ENCODE assay signal across 8 cellular contexts in genomic region chr10:29535012-29535777, GRCh38.
A peak's percentile ranks its signal among the peaks of the same experiment; 100 is the strongest.
DNase-seq lines count a peak whose midpoint lies in the region; TF ChIP-seq lines count a peak whose summit lies in the region.

No MANE protein-coding gene starts in this region.

- no peak for TF ChIP-seq POLR2A in esophagus squamous epithelium (IDR thresholded peaks at IDR 0.05)

- no peaks in the 10 kb centered on the region for H3K9me2 ChIP-seq in OCI-LY1 (ENCODE audit: low read depth, low read length)

- H2AFZ ChIP-seq in OCI-LY1 (ENCODE audit: low read length) = no peak overlapping the region

- no peak overlapping the region for H3K9ac ChIP-seq in OCI-LY1 (ENCODE audit: low read length)

- DNase-seq in EL (peak; percentile 83), esophagus squamous epithelium (lab: John Stamatoyannopoulos, UW) (no peak), nephron progenitor cell (peak; percentile 52), NCI-H510A treated with DMSO at 0.1 percent for 48 hours (lab: John Stamatoyannopoulos, UW) (no peak), NCI-H1092 treated with DMSO at 0.1 percent for 48 hours (lab: John Stamatoyannopoulos, UW) (no peak), GM13976 (ENCODE audit: low spot score) (no peak)
- DNase-seq in stimulated activated CD4-positive, alpha-beta T cell treated with anti-CD3 and anti-CD28 coated beads, Interleukin-2, amount 100 ng/mL, for 48 hours = no peak

- H3K27me3 Mint-ChIP-seq in nephron progenitor cell (ENCODE audit: low read depth, poor library complexity) = no peaks in the 10 kb centered on the region

- H3K4me1 Mint-ChIP-seq in nephron progenitor cell = peaks cover 52% of the 10 kb centered on the region

- in situ Hi-C loops in GM13976 (cut with MboI; ENCODE audit: low sequenced_read_pairs, unreplicated experiment) = no loop called here

- TF ChIP-seq CTCF in OCI-LY1 (IDR thresholded peaks at IDR 0.05; ENCODE audit: low read length) (peak; percentile 10; the same call in 1 of the 2 replicates), esophagus squamous epithelium (IDR thresholded peaks at IDR 0.05) (peak in 3 of 6 experiments; percentile 20 to 42 (median 25)), nephron progenitor cell (IDR thresholded peaks at IDR 0.05) (peak; percentile 52), GM13976 (IDR thresholded peaks at IDR 0.05; ENCODE audit: borderline replicate concordance, control extremely low read depth, extremely low read depth, insufficient read depth, missing control alignments) (no peak)

- H3K36me3 Mint-ChIP-seq in nephron progenitor cell (ENCODE audit: low read depth) = peaks cover 40% of the 10 kb centered on the region

- WGBS in esophagus squamous epithelium, 2 donors = 61 to 66% methylated on average over 11 of the region's 11 CpGs

- H3K36me3 ChIP-seq in OCI-LY1 (ENCODE audit: insufficient read depth, low read length) = no peaks in the 10 kb centered on the region
- peaks cover 3 to 87% (median 10%) of the 10 kb centered on the region in 3 donors for H3K36me3 ChIP-seq in esophagus squamous epithelium

- no peak overlapping the region for H3K27ac Mint-ChIP-seq in nephron progenitor cell

- H3K4me2 ChIP-seq in OCI-LY1 (ENCODE audit: low read length) = no peak overlapping the region

- H3K4me3 Mint-ChIP-seq in nephron progenitor cell = peak overlapping the region; percentile 10

- no peak overlapping the region for H3K27ac ChIP-seq in OCI-LY1 (ENCODE audit: low read depth, low read length, poor library complexity, severe bottlenecking)
- peak overlapping the region; percentile 19 to 74 (median 59) for H3K27ac ChIP-seq in esophagus squamous epithelium

- H3K4me1 ChIP-seq in OCI-LY1 (ENCODE audit: insufficient read depth, low read length, severe bottlenecking) (no peaks in the 10 kb centered on the region), esophagus squamous epithelium (peaks cover 6 to 41% (median 9%) of the 10 kb centered on the region in 3 donors)

- no peaks in the 10 kb centered on the region for H3K9me3 ChIP-seq in OCI-LY1 (ENCODE audit: low read length)
- no peaks in the 10 kb centered on the region for H3K9me3 ChIP-seq in esophagus squamous epithelium

- no peaks in the 10 kb centered on the region for H3K9me3 Mint-ChIP-seq in nephron progenitor cell

- H3F3A ChIP-seq in OCI-LY1 (ENCODE audit: insufficient read depth, low read length) = no peaks in the 10 kb centered on the region

- no peaks in the 10 kb centered on the region for H4K20me1 ChIP-seq in OCI-LY1 (ENCODE audit: insufficient read depth, low read length)

- H3K4me3 ChIP-seq in OCI-LY1 (ENCODE audit: low read depth, low read length, poor library complexity, severe bottlenecking) (no peak overlapping the region), esophagus squamous epithelium (peak overlapping the region in 1 of 4 donors; percentile 15)

- H3K79me2 ChIP-seq in OCI-LY1 (ENCODE audit: insufficient read depth, low read length) = no peaks in the 10 kb centered on the region

- intact Hi-C loops in esophagus squamous epithelium (cut with DNase I) = no loop called here

- H3K27me3 ChIP-seq in OCI-LY1 (ENCODE audit: insufficient read depth, low read length) (no peaks in the 10 kb centered on the region), esophagus squamous epithelium (no peaks in the 10 kb centered on the region)

Comparison
In these comparisons a context has a peak if more than half of its experiments do, and no peak if none do; other contexts are left out.
1. DNase-seq: peak in EL (single experiment) and nephron progenitor cell (single experiment); none in esophagus squamous epithelium (single experiment), NCI-H510A treated with DMSO at 0.1 percent for 48 hours (single experiment), NCI-H1092 treated with DMSO at 0.1 percent for 48 hours (single experiment), GM13976 (single experiment) and stimulated activated CD4-positive, alpha-beta T cell treated with anti-CD3 and anti-CD28 coated beads, Interleukin-2, amount 100 ng/mL, for 48 hours (0 of 2).